Comparison of ENCODE assay signal across 18 cellular contexts in genomic region chr18:2939317-2939716, GRCh38.
A peak's percentile ranks its signal among the peaks of the same experiment; 100 is the strongest.
DNase-seq lines count a peak whose midpoint lies in the region; ATAC-seq and TF ChIP-seq lines count a peak whose summit lies in the region.
"Had no signal": no experiment of that assay in that cellular context is flagged by ENCODE, and none has a peak within 500 bp of the region (broad histone marks: within the 10 kb centered on the region; RNA-seq: fewer than 3 reads in every experiment).

No MANE protein-coding gene starts in this region.

- no peak for TF ChIP-seq CTCF in foreskin fibroblast (IDR thresholded peaks at IDR 0.05; ENCODE audit: low read depth, low read length)

- DNase-seq in activated T-cell treated with anti-CD3 and anti-CD28 coated beads, Interleukin-2, amount 50 U/mL, for 24 hours: no peak
- DNase-seq in activated T-cell treated with anti-CD3 and anti-CD28 coated beads for 4 hours: no peak
- DNase-seq in SW480 (ENCODE audit: low spot score): peak; percentile 76
- DNase-seq in left colon: peak; percentile 66 to 80
- DNase-seq in renal cortical epithelial cell (ENCODE audit: low read depth): peak; percentile 99
- DNase-seq in foreskin fibroblast: no peak
- DNase-seq in mesenteric fat pad (ENCODE audit: low spot score): no peak
- DNase-seq: foreskin keratinocyte, NCI-H1092 treated with DMSO at 0.1 percent for 48 hours, NCI-H69, PC-9, SK-N-SH had no signal

- ATAC-seq in left colon: peak; percentile 98
- no peak for ATAC-seq in GM19023 (IDR thresholded peaks at IDR 0.05; ENCODE audit: unreplicated experiment)
- ATAC-seq: foreskin keratinocyte had no signal

- H3K4me1 Mint-ChIP-seq in activated T-cell treated with anti-CD3 and anti-CD28 coated beads, Interleukin-2, amount 50 U/mL, for 24 hours (ENCODE audit: low read depth): peaks cover 60% of the 10 kb centered on the region
- H3K4me1 Mint-ChIP-seq: memory B cell had no signal

- H3K36me3 Mint-ChIP-seq in activated T-cell treated with anti-CD3 and anti-CD28 coated beads, Interleukin-2, amount 50 U/mL, for 24 hours (ENCODE audit: low read depth): peaks cover 94% of the 10 kb centered on the region

- H3K4me3 Mint-ChIP-seq in activated T-cell treated with anti-CD3 and anti-CD28 coated beads, Interleukin-2, amount 50 U/mL, for 24 hours: no peak overlapping the region
- H3K4me3 Mint-ChIP-seq: memory B cell; stimulated activated naive CD8-positive, alpha-beta T cell treated with anti-CD3 and anti-CD28 coated beads, Interleukin-15, Interleukin-2, amounts not matched to agents 100 ng/mL and 50 ng/mL, for 24 hours had no signal

- H3K9me3 Mint-ChIP-seq in activated T-cell treated with anti-CD3 and anti-CD28 coated beads, Interleukin-2, amount 50 U/mL, for 24 hours: no peaks in the 10 kb centered on the region
- H3K9me3 Mint-ChIP-seq: memory B cell; stimulated activated naive CD8-positive, alpha-beta T cell treated with anti-CD3 and anti-CD28 coated beads, Interleukin-15, Interleukin-2, amounts not matched to agents 100 ng/mL and 50 ng/mL, for 24 hours had no signal

- intact Hi-C loops in left colon (cut with DNase I, micrococcal nuclease): no loop called here

- peak overlapping the region; percentile 80 for H3K27ac Mint-ChIP-seq in activated T-cell treated with anti-CD3 and anti-CD28 coated beads, Interleukin-2, amount 50 U/mL, for 24 hours
- H3K27ac Mint-ChIP-seq: memory B cell; stimulated activated naive CD8-positive, alpha-beta T cell treated with anti-CD3 and anti-CD28 coated beads, Interleukin-15, Interleukin-2, amounts not matched to agents 100 ng/mL and 50 ng/mL, for 24 hours had no signal

- no peaks in the 10 kb centered on the region for H3K27me3 Mint-ChIP-seq in activated T-cell treated with anti-CD3 and anti-CD28 coated beads, Interleukin-2, amount 50 U/mL, for 24 hours
- H3K27me3 Mint-ChIP-seq: memory B cell; stimulated activated naive CD8-positive, alpha-beta T cell treated with anti-CD3 and anti-CD28 coated beads, Interleukin-15, Interleukin-2, amounts not matched to agents 100 ng/mL and 50 ng/mL, for 24 hours had no signal

- no peak overlapping the region for H3K4me3 ChIP-seq in foreskin fibroblast (ENCODE audit: low read depth in 1 of 2, low read length in 2 of 2)
- H3K4me3 ChIP-seq: ascending aorta, PC-9, right atrium auricular region, vagina had no signal

Comparison
In these comparisons a context has a peak if more than half of its experiments do, and no peak if none do; other contexts are left out.
1. DNase-seq: peak in SW480 (single experiment), left colon (2 of 2) and renal cortical epithelial cell (single experiment); none in activated T-cell treated with anti-CD3 and anti-CD28 coated beads, Interleukin-2, amount 50 U/mL, for 24 hours (single experiment), activated T-cell treated with anti-CD3 and anti-CD28 coated beads for 4 hours (single experiment), foreskin fibroblast (0 of 2) and mesenteric fat pad (single experiment).